Comparison of ENCODE assay signal across 10 cellular contexts in genomic region chr17:41976142-41976768, GRCh38. TPM values are rescaled to one million over a fixed set of nuclear protein-coding genes. Genes with fewer than 3 reads are reported as not detected.
DNase-seq lines count a peak whose midpoint lies in the region; ATAC-seq and TF ChIP-seq lines count a peak whose summit lies in the region.
"Had no signal": no experiment of that assay in that cellular context is flagged by ENCODE, and none has a peak within 500 bp of the region (broad histone marks: within the 10 kb centered on the region; RNA-seq: fewer than 3 reads in every experiment).

No MANE protein-coding gene starts in this region.

- H3K27me3 ChIP-seq in mammary epithelial cell (ENCODE audit: insufficient read depth, low read length) (no peaks in the 10 kb centered on the region), tibial nerve (no peaks in the 10 kb centered on the region)

- TF ChIP-seq CTCF in mammary epithelial cell (conservative IDR thresholded peaks at IDR 0.05 in 1 of 2, IDR thresholded peaks at IDR 0.05 in 1 of 2; ENCODE audit: extremely low read depth in 1 of 2, insufficient read depth in 1 of 2, low read depth in 1 of 2, low read length in 2 of 2): no peak
- TF ChIP-seq CTCF in tibial nerve (IDR thresholded peaks at IDR 0.05): no peak

- no peak overlapping the region for H3K9ac ChIP-seq in mammary epithelial cell (ENCODE audit: insufficient read depth, low read length)

- no peaks in the 10 kb centered on the region for H3K4me1 ChIP-seq in mammary epithelial cell (ENCODE audit: insufficient read depth, low read length)
- peaks cover 0 to 68% (median 35%) of the 10 kb centered on the region in 4 donors for H3K4me1 ChIP-seq in tibial nerve

- peaks cover 20% of the 10 kb centered on the region for H3K36me3 ChIP-seq in mammary epithelial cell (ENCODE audit: insufficient read depth, low read length)
- H3K36me3 ChIP-seq in tibial nerve: peaks cover 8 to 100% (median 47%) of the 10 kb centered on the region in 3 donors

- no peaks in the 10 kb centered on the region for H3K27me3 Mint-ChIP-seq in activated T-cell treated with anti-CD3 and anti-CD28 coated beads, Interleukin-2, amount 50 U/mL, for 24 hours

- H3K27ac ChIP-seq in mammary epithelial cell (ENCODE audit: insufficient read depth, low read depth, low read length) (no peak overlapping the region), tibial nerve (peak overlapping the region; percentile 11 to 97 (median 86))

- in situ Hi-C loops in mammary epithelial cell (cut with MboI; ENCODE audit: low sequenced_read_pairs in 2 of 2): no loop called here

- WGBS in mammary epithelial cell (ENCODE audit: low coverage, missing lambda C conversion rate): 27% methylated on average over 11 of the region's 11 CpGs
- WGBS in tibial nerve, 2 donors: 34 to 35% methylated on average over 11 of the region's 11 CpGs

- H3K36me3 Mint-ChIP-seq in activated T-cell treated with anti-CD3 and anti-CD28 coated beads, Interleukin-2, amount 50 U/mL, for 24 hours (ENCODE audit: low read depth): peaks cover 92% of the 10 kb centered on the region

- H4K20me1 ChIP-seq in mammary epithelial cell (ENCODE audit: insufficient read depth, low read length): no peaks in the 10 kb centered on the region

- peak in 1 of 2 donors; percentile 44 for TF ChIP-seq POLR2A in tibial nerve (IDR thresholded peaks at IDR 0.05)

- H3K9me3 ChIP-seq in mammary epithelial cell (replicated peaks; ENCODE audit: insufficient read depth, low read length) (no peaks in the 10 kb centered on the region), tibial nerve (no peaks in the 10 kb centered on the region)

- H3K27ac Mint-ChIP-seq in activated T-cell treated with anti-CD3 and anti-CD28 coated beads, Interleukin-2, amount 50 U/mL, for 24 hours: peak overlapping the region; percentile 14

- H3K4me1 Mint-ChIP-seq in activated T-cell treated with anti-CD3 and anti-CD28 coated beads, Interleukin-2, amount 50 U/mL, for 24 hours (ENCODE audit: low read depth): peaks cover 15% of the 10 kb centered on the region

- DNase-seq in activated T-cell treated with anti-CD3 and anti-CD28 coated beads, Interleukin-2, amount 50 U/mL, for 24 hours: no peak
- DNase-seq in activated T-cell treated with anti-CD3 and anti-CD28 coated beads, Interleukin-2, amount 50 U/mL, for 48 hours: no peak
- DNase-seq in mammary epithelial cell (no peak), midbrain (lab: John Stamatoyannopoulos, UW) (peak; percentile 41), tibial nerve (ENCODE audit: low spot score in 2 of 2) (no peak), SW480 (ENCODE audit: low spot score) (no peak)
- DNase-seq: ACHN, NCI-H2171 treated with DMSO at 0.1 percent for 48 hours had no signal

- intact Hi-C loops in mammary epithelial cell (cut with micrococcal nuclease): no loop called here

- no peak overlapping the region for H3K4me3 Mint-ChIP-seq in activated T-cell treated with anti-CD3 and anti-CD28 coated beads, Interleukin-2, amount 50 U/mL, for 24 hours

- dilution Hi-C loops in mammary epithelial cell (cut with HindIII; ENCODE audit: low sequenced_read_pairs): no loop called here

- H2AFZ ChIP-seq in mammary epithelial cell (ENCODE audit: low read depth, low read length): no peak overlapping the region

- CTCF ChIA-PET in mammary epithelial cell (lab: Charles Lee; ENCODE audit: low non-redundant PET): no interaction called here

- peaks cover 10% of the 10 kb centered on the region for H3K79me2 ChIP-seq in mammary epithelial cell (ENCODE audit: insufficient read depth, low read length)

- no peak for ATAC-seq in HG02970 (IDR thresholded peaks at IDR 0.05; ENCODE audit: low FRiP score, unreplicated experiment)
- ATAC-seq in HG02763 (IDR thresholded peaks at IDR 0.05; ENCODE audit: unreplicated experiment): no peak

- H3K4me3 ChIP-seq in mammary epithelial cell (replicated peaks in 1 of 3; ENCODE audit: insufficient read depth in 1 of 3, low read depth in 2 of 3, low read length in 3 of 3) (no peak overlapping the region), tibial nerve (peak overlapping the region in 2 of 4 donors; percentile 1 to 7)

- peak overlapping the region; percentile 33 for H3K4me2 ChIP-seq in mammary epithelial cell (ENCODE audit: insufficient read depth, low read depth, low read length)

- BruUV-seq in mammary epithelial cell (replicated peaks; lab: Mats Ljungman, UMichigan): TSS peak; percentile 70

- peak in 1 of 2 donors; percentile 50 for TF ChIP-seq EP300 in tibial nerve (IDR thresholded peaks at IDR 0.05)

- H3K9me3 Mint-ChIP-seq in activated T-cell treated with anti-CD3 and anti-CD28 coated beads, Interleukin-2, amount 50 U/mL, for 24 hours: no peaks in the 10 kb centered on the region

RNA-seq across cellular contexts. Expression of gene CNP, which starts 9.7 kb away (rescaled TPM):
- total RNA-seq in mammary epithelial cell: 10 to 100 TPM; 61.7 to 72.6 TPM
- 40.4 TPM for polyA plus RNA-seq in mammary epithelial cell
- 69.9 TPM for polyA minus RNA-seq in mammary epithelial cell
- 100 to 1,000 TPM; 174 to 345 (median 256) TPM for total RNA-seq in tibial nerve

RNA-seq across cellular contexts. Expression of gene DNAJC7, which starts 41.0 kb away (rescaled TPM):
- total RNA-seq in mammary epithelial cell (10 to 100 TPM; 45.2 to 96.6 TPM), tibial nerve (10 to 100 TPM; 56.6 to 90.2 (median 71.8) TPM)
- 38.1 TPM for polyA plus RNA-seq in mammary epithelial cell
- polyA minus RNA-seq in mammary epithelial cell: 103 TPM

RNA-seq across cellular contexts. Expression of gene NKIRAS2, which starts 43.6 kb away (rescaled TPM):
- total RNA-seq in mammary epithelial cell (10 to 100 TPM; 28.1 to 40.2 TPM), tibial nerve (10 to 100 TPM; 17.7 to 39.9 (median 23.8) TPM)
- polyA plus RNA-seq in mammary epithelial cell: 37.8 TPM
- 77.6 TPM for polyA minus RNA-seq in mammary epithelial cell

RNA-seq across cellular contexts. Expression of gene ODAD4, which starts 45.8 kb away (rescaled TPM):
- 1 to 10 TPM in 1 of 2 donors, under 1 TPM in 1; 0.83 to 1.9 TPM for total RNA-seq in mammary epithelial cell
- 0.23 TPM for polyA plus RNA-seq in mammary epithelial cell
- not detected for polyA minus RNA-seq in mammary epithelial cell
- total RNA-seq in tibial nerve: 1 to 10 TPM; 3.7 to 5.4 (median 5.2) TPM

RNA-seq across cellular contexts. Expression of gene ACLY, which starts 57.5 kb away (rescaled TPM):
- total RNA-seq in mammary epithelial cell: 100 to 1,000 TPM; 251 to 387 TPM
- 424 TPM for polyA plus RNA-seq in mammary epithelial cell
- 901 TPM for polyA minus RNA-seq in mammary epithelial cell
- total RNA-seq in tibial nerve: 100 to 1,000 TPM in 1 of 4 donors, 10 to 100 TPM in 3; 62.8 to 102 (median 72.6) TPM
